Comparison of ENCODE assay signal across 19 cellular contexts in genomic region chr12:118070650-118071049, GRCh38.
"Had no signal": no experiment of that assay in that cellular context is flagged by ENCODE, and none has a peak within 500 bp of the region (broad histone marks: within the 10 kb centered on the region; RNA-seq: fewer than 3 reads in every experiment).

No MANE protein-coding gene starts in this region.

- ATAC-seq: HepG2 had no signal

- DNase-seq: IMR-90, Kasumi-1, MM.1S, NCI-H1092 treated with DMSO at 0.1 percent for 48 hours, NCI-H1436, NCI-H187, NCI-H2029, NCI-H2081 treated with DMSO at 0.1 percent for 48 hours, NCI-H2171, NCI-H226, NCI-H446, NCI-H510A, NCI-H524 treated with DMSO at 0.1 percent for 48 hours, NCI-H69, SHP77, SK-N-SH had no signal

- H3K27ac ChIP-seq: KMS-11, RWPE1 had no signal

- FAIRE-seq: HepG2 had no signal

- H3K4me2 ChIP-seq: KMS-11, SK-N-SH had no signal

- H3K9me3 ChIP-seq: SK-N-SH had no signal

- H3K9me2 ChIP-seq: SK-N-SH had no signal

- H3K9ac ChIP-seq: KMS-11, SK-N-SH had no signal
